In the genomic region with DNA sequence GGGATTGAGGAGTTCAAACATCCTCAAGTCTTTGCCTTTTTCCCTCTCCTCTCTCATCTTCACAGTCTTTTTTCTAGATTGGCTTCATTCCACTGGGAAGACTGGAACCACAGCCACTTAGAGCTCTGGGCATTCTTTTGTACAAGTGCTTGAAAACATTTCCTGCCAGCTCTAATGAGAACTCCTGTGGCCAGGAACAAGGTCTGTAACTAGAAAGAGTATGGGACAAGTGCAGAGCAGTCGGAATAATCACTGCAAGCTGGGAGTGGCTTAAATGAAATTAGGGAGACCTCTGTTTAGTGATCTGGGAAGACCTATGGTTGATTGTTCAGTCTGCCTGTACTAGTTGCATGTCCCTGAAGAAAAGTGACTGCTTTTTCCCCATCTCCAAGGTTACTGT, we compare ENCODE assay signal across 23 cellular contexts. TPM values are rescaled to one million over a fixed set of nuclear protein-coding genes. Genes with fewer than 3 reads are reported as not detected.
"Had no signal": no experiment of that assay in that cellular context is flagged by ENCODE, and none has a peak within 500 bp of the region (broad histone marks: within the 10 kb centered on the region; RNA-seq: fewer than 3 reads in every experiment).

No MANE protein-coding gene starts in this region.

- H3K36me3 ChIP-seq: gastrocnemius medialis, heart right ventricle, neutrophil, pancreas, right lobe of liver, suprapubic skin, transverse colon had no signal

- FAIRE-seq: colon, pancreas, small intestine had no signal

- DNase-seq: activated CD4-positive, alpha-beta T cell treated with anti-CD3 and anti-CD28 coated beads, Interleukin-2, amount 10 ng/mL, durations not matched to agents 24 days and 14 days; activated CD8-positive, alpha-beta T cell treated with anti-CD3 and anti-CD28 coated beads, Interleukin-2, amount 10 ng/mL, durations not matched to agents 7 days and 5 days; activated naive CD4-positive, alpha-beta T cell treated with anti-CD3 and anti-CD28 coated beads, Interleukin-2, amount 10 ng/mL, durations not matched to agents 7 days and 5 days; activated naive CD8-positive, alpha-beta T cell treated with anti-CD3 and anti-CD28 coated beads, Interleukin-2, amount 50 U/mL, for 24 hours; activated T-cell treated with anti-CD3 and anti-CD28 coated beads, Interleukin-2, amount 50 U/mL, for 24 hours; gastrocnemius medialis; heart right ventricle; immature natural killer cell; natural killer cell; pancreas; right lobe of liver; small intestine; stimulated activated CD4-positive, alpha-beta T cell treated with anti-CD3 and anti-CD28 coated beads, Interleukin-4, amount 100 ng/mL, for 1 hour; stimulated activated naive CD8-positive, alpha-beta T cell treated with anti-CD3 and anti-CD28 coated beads, Interleukin-15, amount 100 ng/mL, for 72 hours; T1000; transverse colon had no signal

- H3K27me3 Mint-ChIP-seq: activated T-cell treated with anti-CD3 and anti-CD28 coated beads, Interleukin-2, amount 50 U/mL, for 24 hours had no signal

- H3K27ac Mint-ChIP-seq: activated CD4-positive, alpha-beta T cell treated with anti-CD3 and anti-CD28 coated beads, Interleukin-2, amount 10 ng/mL, durations not matched to agents 24 days and 14 days; activated CD8-positive, alpha-beta T cell treated with anti-CD3 and anti-CD28 coated beads, Interleukin-2, amount 10 ng/mL, durations not matched to agents 7 days and 5 days; activated naive CD4-positive, alpha-beta T cell treated with anti-CD3 and anti-CD28 coated beads, Interleukin-2, amount 10 ng/mL, durations not matched to agents 7 days and 5 days; activated naive CD8-positive, alpha-beta T cell treated with anti-CD3 and anti-CD28 coated beads, Interleukin-2, amount 50 U/mL, for 24 hours; activated T-cell treated with anti-CD3 and anti-CD28 coated beads, Interleukin-2, amount 50 U/mL, for 24 hours; immature natural killer cell; natural killer cell; stimulated activated naive CD8-positive, alpha-beta T cell treated with anti-CD3 and anti-CD28 coated beads, Interleukin-15, amount 100 ng/mL, for 72 hours had no signal

- H3K27ac ChIP-seq: gastrocnemius medialis, heart right ventricle, neutrophil, pancreas, right lobe of liver, suprapubic skin, transverse colon had no signal

- H3K9me3 ChIP-seq: gastrocnemius medialis, heart right ventricle, neutrophil, pancreas, right lobe of liver, suprapubic skin, transverse colon had no signal

- H3K27me3 ChIP-seq: gastrocnemius medialis, heart right ventricle, neutrophil, pancreas, right lobe of liver, suprapubic skin, transverse colon had no signal

- H3K4me1 ChIP-seq: gastrocnemius medialis, heart right ventricle, pancreas, right lobe of liver, suprapubic skin had no signal

- ATAC-seq: activated CD8-positive, alpha-beta T cell treated with anti-CD3 and anti-CD28 coated beads, Interleukin-2, amount 10 ng/mL, durations not matched to agents 7 days and 5 days; activated naive CD8-positive, alpha-beta T cell treated with anti-CD3 and anti-CD28 coated beads, Interleukin-2, amount 50 U/mL, for 24 hours; gastrocnemius medialis; natural killer cell; pancreas; right lobe of liver; stimulated activated naive CD8-positive, alpha-beta T cell treated with anti-CD3 and anti-CD28 coated beads, Interleukin-15, amount 100 ng/mL, for 72 hours had no signal

- H3K36me3 Mint-ChIP-seq: activated naive CD4-positive, alpha-beta T cell treated with anti-CD3 and anti-CD28 coated beads, Interleukin-2, amount 10 ng/mL, durations not matched to agents 7 days and 5 days; immature natural killer cell; natural killer cell had no signal

- H3K4me3 Mint-ChIP-seq: activated CD4-positive, alpha-beta T cell treated with anti-CD3 and anti-CD28 coated beads, Interleukin-2, amount 10 ng/mL, durations not matched to agents 24 days and 14 days; activated CD8-positive, alpha-beta T cell treated with anti-CD3 and anti-CD28 coated beads, Interleukin-2, amount 10 ng/mL, durations not matched to agents 7 days and 5 days; activated naive CD4-positive, alpha-beta T cell treated with anti-CD3 and anti-CD28 coated beads, Interleukin-2, amount 10 ng/mL, durations not matched to agents 7 days and 5 days; activated naive CD8-positive, alpha-beta T cell treated with anti-CD3 and anti-CD28 coated beads, Interleukin-2, amount 50 U/mL, for 24 hours; activated T-cell treated with anti-CD3 and anti-CD28 coated beads, Interleukin-2, amount 50 U/mL, for 24 hours; immature natural killer cell; natural killer cell; stimulated activated naive CD8-positive, alpha-beta T cell treated with anti-CD3 and anti-CD28 coated beads, Interleukin-15, amount 100 ng/mL, for 72 hours had no signal

- H3K4me3 ChIP-seq: gastrocnemius medialis, heart right ventricle, pancreas, right lobe of liver, suprapubic skin, transverse colon had no signal

- H3K9me3 Mint-ChIP-seq: activated CD4-positive, alpha-beta T cell treated with anti-CD3 and anti-CD28 coated beads, Interleukin-2, amount 10 ng/mL, durations not matched to agents 24 days and 14 days; activated naive CD4-positive, alpha-beta T cell treated with anti-CD3 and anti-CD28 coated beads, Interleukin-2, amount 10 ng/mL, durations not matched to agents 7 days and 5 days; activated naive CD8-positive, alpha-beta T cell treated with anti-CD3 and anti-CD28 coated beads, Interleukin-2, amount 50 U/mL, for 24 hours; activated T-cell treated with anti-CD3 and anti-CD28 coated beads, Interleukin-2, amount 50 U/mL, for 24 hours; stimulated activated naive CD8-positive, alpha-beta T cell treated with anti-CD3 and anti-CD28 coated beads, Interleukin-15, amount 100 ng/mL, for 72 hours had no signal

- H3K4me1 Mint-ChIP-seq: activated CD4-positive, alpha-beta T cell treated with anti-CD3 and anti-CD28 coated beads, Interleukin-2, amount 10 ng/mL, durations not matched to agents 24 days and 14 days had no signal

RNA-seq across cellular contexts. Expression of a gene that starts 47.7 kb away (rescaled TPM):
- total RNA-seq: activated CD4-positive, alpha-beta T cell treated with anti-CD3 and anti-CD28 coated beads, Interleukin-2, amount 10 ng/mL, durations not matched to agents 24 days and 14 days; activated CD8-positive, alpha-beta T cell treated with anti-CD3 and anti-CD28 coated beads, Interleukin-2, amount 10 ng/mL, durations not matched to agents 7 days and 5 days; gastrocnemius medialis; heart right ventricle; mesenteric fat pad; natural killer cell; pancreas; pulmonary artery endothelial cell; right lobe of liver; T-helper 1 cell treated with Interleukin-12 subunit alpha and Interleukin-12 subunit beta and Interleukin-4 antibody, amounts not matched to agents 30 ng/mL and 1 ng/mL, for 36 hours; transverse colon had no signal
- polyA plus RNA-seq: esophagus, heart right ventricle, pancreas, small intestine had no signal
